ENCODE assay signal across 8 cellular contexts in the genomic region with DNA sequence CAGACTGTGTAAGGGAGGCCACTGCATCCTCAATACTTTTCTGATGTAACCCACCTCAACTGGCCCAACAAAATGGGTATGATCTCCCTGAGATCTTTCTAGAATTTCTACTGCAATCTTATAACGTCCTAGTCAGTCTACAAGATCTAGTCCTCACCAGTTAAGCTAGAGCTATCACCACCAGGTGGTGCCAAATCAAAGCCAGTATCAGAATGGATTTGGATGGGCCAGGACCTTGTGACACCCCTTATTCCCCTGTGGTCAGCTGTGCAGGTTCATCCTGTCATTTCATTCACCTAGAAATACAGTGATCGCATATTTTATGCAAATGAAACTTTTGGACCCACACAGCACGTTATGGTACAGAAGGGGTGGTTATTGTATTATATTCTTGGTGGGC.
DNase-seq lines count a peak whose midpoint lies in the region; ATAC-seq and TF ChIP-seq lines count a peak whose summit lies in the region.

No MANE protein-coding gene starts in this region.

- H3K9me3 ChIP-seq in left ventricle myocardium inferior (replicated peaks) (no peaks in the 10 kb centered on the region), smooth muscle cell (replicated peaks; ENCODE audit: low read depth) (no peaks in the 10 kb centered on the region)

- H3K36me3 ChIP-seq in left ventricle myocardium inferior (no peaks in the 10 kb centered on the region), smooth muscle cell (ENCODE audit: low read depth) (no peaks in the 10 kb centered on the region)

- H3K4me2 ChIP-seq in smooth muscle cell: no peak overlapping the region

- peaks cover 13% of the 10 kb centered on the region for H3F3A ChIP-seq in smooth muscle cell (ENCODE audit: low read depth)

- peaks cover 40% of the 10 kb centered on the region for H4K20me1 ChIP-seq in smooth muscle cell (ENCODE audit: low read depth)

- 37% methylated on average over 3 of the region's 3 CpGs for WGBS in smooth muscle cell (ENCODE audit: low lambda C conversion rate)

- H3K27me3 ChIP-seq in left ventricle myocardium inferior (ENCODE audit: low read depth) (no peaks in the 10 kb centered on the region), smooth muscle cell (ENCODE audit: low read depth) (no peaks in the 10 kb centered on the region)

- DNase-seq in left ventricle myocardium inferior (no peak), cardiac septum (ENCODE audit: low spot score) (no peak), globus pallidus (ENCODE audit: low spot score) (peak; percentile 25), smooth muscle cell (lab: John Stamatoyannopoulos, UW; ENCODE audit: unreplicated experiment) (no peak)
- DNase-seq in Jurkat, Clone E6-1 (ENCODE audit: low read depth, low spot score): peak; percentile 22

- H3K4me1 ChIP-seq in left ventricle myocardium inferior: peaks cover 10% of the 10 kb centered on the region
- H3K4me1 ChIP-seq in smooth muscle cell (ENCODE audit: low read depth): no peaks in the 10 kb centered on the region

- H3K27ac ChIP-seq in left ventricle myocardium inferior (replicated peaks): no peak overlapping the region
- no peak overlapping the region for H3K27ac ChIP-seq in VCaP
- H3K27ac ChIP-seq in smooth muscle cell (ENCODE audit: low read depth): no peak overlapping the region

- peaks cover 12% of the 10 kb centered on the region for H3K79me2 ChIP-seq in smooth muscle cell (ENCODE audit: low read depth)

- ATAC-seq in HG02763 (IDR thresholded peaks at IDR 0.05; ENCODE audit: unreplicated experiment) (no peak), GM18519 (IDR thresholded peaks at IDR 0.05; ENCODE audit: low FRiP score, unreplicated experiment) (no peak)

- intact Hi-C loops in left ventricle myocardium inferior (cut with micrococcal nuclease): no loop called here
- intact Hi-C loops in cardiac septum (cut with DNase I): loop anchor here (5.0 kb wide), 1 partner anchor 169 kb away; no protein-coding TSS in a partner anchor

- TF ChIP-seq CTCF in left ventricle myocardium inferior (IDR thresholded peaks at IDR 0.05; ENCODE audit: borderline replicate concordance) (peak; percentile 61), VCaP (conservative IDR thresholded peaks at IDR 0.05) (peak; percentile 58), smooth muscle cell (IDR thresholded peaks at IDR 0.05; ENCODE audit: borderline replicate concordance, insufficient read depth, poor library complexity, severe bottlenecking) (peak; percentile 35)

- no peak overlapping the region for H3K4me3 ChIP-seq in left ventricle myocardium inferior
- H3K4me3 ChIP-seq in Jurkat, Clone E6-1 (ENCODE audit: low read length): no peak overlapping the region
- H3K4me3 ChIP-seq in smooth muscle cell: no peak overlapping the region

- H3K9ac ChIP-seq in smooth muscle cell (ENCODE audit: low read depth): no peak overlapping the region

- H2AFZ ChIP-seq in smooth muscle cell (ENCODE audit: low read depth): no peak overlapping the region

Comparison
In these comparisons a context has a peak if more than half of its experiments do, and no peak if none do; other contexts are left out.
1. DNase-seq: peak in Jurkat, Clone E6-1 (single experiment) and globus pallidus (single experiment); none in left ventricle myocardium inferior (single experiment), cardiac septum (single experiment) and smooth muscle cell (single experiment).
2. Peak in every context shown above with its lines, with median percentiles within 50 percentile points of each other: CTCF ChIP-seq.